32 cellular contexts compared by ENCODE assay signal in genomic region chr19:15042003-15042402, GRCh38. TPM values are rescaled to one million over a fixed set of nuclear protein-coding genes. Genes with fewer than 3 reads are reported as not detected.
"Had no signal": no experiment of that assay in that cellular context is flagged by ENCODE, and none has a peak within 500 bp of the region (broad histone marks: within the 10 kb centered on the region; RNA-seq: fewer than 3 reads in every experiment).

No MANE protein-coding gene starts in this region.

- FAIRE-seq: urothelium cell line had no signal

- H3K27me3 ChIP-seq: testis, thyroid gland, tibial nerve, upper lobe of left lung, uterus, vagina had no signal

- DNase-seq: stimulated activated CD4-positive, alpha-beta T cell treated with anti-CD3 and anti-CD28 coated beads, Interleukin-2, amount 100 ng/mL, for 24 hours; stimulated activated CD4-positive, alpha-beta T cell treated with anti-CD3 and anti-CD28 coated beads, Interleukin-2, amount 100 ng/mL, for 48 hours; stimulated activated CD4-positive, alpha-beta T cell treated with anti-CD3 and anti-CD28 coated beads, Interleukin-4, amount 100 ng/mL, for 1 hour; stimulated activated CD4-positive, alpha-beta T cell treated with anti-CD3 and anti-CD28 coated beads, Interleukin-4, amount 100 ng/mL, for 24 hours; stimulated activated CD4-positive, alpha-beta T cell treated with anti-CD3 and anti-CD28 coated beads, Interleukin-4, amount 100 ng/mL, for 4 hours; stimulated activated CD8-positive, alpha-beta memory T cell treated with anti-CD3 and anti-CD28 coated beads, Interleukin-4, amount 100 ng/mL, for 48 hours; stimulated activated naive B cell treated with anti-CD40 and anti-IgM and Interleukin-4, amounts not matched to agents 10 μg/mL and 1 μg/mL and 100 μg/mL, for 72 hours; stimulated activated naive CD4-positive, alpha-beta T cell; stimulated activated naive CD4-positive, alpha-beta T cell treated with Interleukin-2 at 50 U/mL for 16 hours; stimulated activated naive CD8-positive, alpha-beta T cell treated with anti-CD3 and anti-CD28 coated beads, Interleukin-15, amount 100 ng/mL, for 72 hours; stimulated activated naive CD8-positive, alpha-beta T cell treated with anti-CD3 and anti-CD28 coated beads, Interleukin-15, Interleukin-2, amounts not matched to agents 100 U/mL and 50 U/mL, for 24 hours; stomach; substantia nigra; testis; thyroid gland; tibial artery; transverse colon; upper lobe of left lung; upper lobe of right lung; uterus had no signal

- H3K9me3 ChIP-seq: stomach, suprapubic skin, testis, thoracic aorta, thyroid gland, tibial artery, tibial nerve, transverse colon, upper lobe of left lung, upper lobe of right lung, uterus, vagina had no signal

- H3K4me1 Mint-ChIP-seq: stimulated activated effector memory CD8-positive, alpha-beta T cell treated with anti-CD3 and anti-CD28 coated beads, Interleukin-12 subunit alpha, Interleukin-12 subunit beta, amount 100 ng/mL, for 72 hours; stimulated activated naive B cell treated with anti-CD40 and anti-IgM and Interleukin-4, amounts not matched to agents 10 μg/mL and 1 μg/mL and 100 μg/mL, for 72 hours; stimulated activated naive CD8-positive, alpha-beta T cell treated with anti-CD3 and anti-CD28 coated beads, Interleukin-15, amount 100 ng/mL, for 72 hours had no signal

- H3K27ac ChIP-seq: stomach, suprapubic skin, testis, thoracic aorta, thyroid gland, tibial artery, tibial nerve, transverse colon, upper lobe of left lung, upper lobe of right lung, uterus, vagina had no signal

- H3K36me3 Mint-ChIP-seq: stimulated activated effector memory CD8-positive, alpha-beta T cell treated with anti-CD3 and anti-CD28 coated beads, Interleukin-12 subunit alpha, Interleukin-12 subunit beta, amount 100 ng/mL, for 72 hours; stimulated activated naive B cell treated with anti-CD40 and anti-IgM and Interleukin-4, amounts not matched to agents 10 μg/mL and 1 μg/mL and 100 μg/mL, for 72 hours; type B pancreatic cell had no signal

- H3K36me3 ChIP-seq: stomach, suprapubic skin, thoracic aorta, thyroid gland, tibial artery, tibial nerve, transverse colon, upper lobe of left lung, upper lobe of right lung, uterus, vagina had no signal

- H3K4me3 ChIP-seq: stomach, suprapubic skin, testis, thoracic aorta, thyroid gland, tibial artery, tibial nerve, transverse colon, upper lobe of left lung, upper lobe of right lung, uterus, vagina had no signal

- H3K27ac Mint-ChIP-seq: stimulated activated effector memory CD8-positive, alpha-beta T cell treated with anti-CD3 and anti-CD28 coated beads, Interleukin-12 subunit alpha, Interleukin-12 subunit beta, amount 100 ng/mL, for 72 hours; stimulated activated naive B cell treated with anti-CD40 and anti-IgM and Interleukin-4, amounts not matched to agents 10 μg/mL and 1 μg/mL and 100 μg/mL, for 72 hours; stimulated activated naive CD8-positive, alpha-beta T cell treated with anti-CD3 and anti-CD28 coated beads, Interleukin-15, amount 100 ng/mL, for 72 hours; stimulated activated naive CD8-positive, alpha-beta T cell treated with anti-CD3 and anti-CD28 coated beads, Interleukin-15, Interleukin-2, amounts not matched to agents 100 ng/mL and 50 ng/mL, for 24 hours; type B pancreatic cell had no signal

- H3K9me3 Mint-ChIP-seq: stimulated activated effector memory CD8-positive, alpha-beta T cell treated with anti-CD3 and anti-CD28 coated beads, Interleukin-12 subunit alpha, Interleukin-12 subunit beta, amount 100 ng/mL, for 72 hours; stimulated activated naive B cell treated with anti-CD40 and anti-IgM and Interleukin-4, amounts not matched to agents 10 μg/mL and 1 μg/mL and 100 μg/mL, for 72 hours; stimulated activated naive CD8-positive, alpha-beta T cell treated with anti-CD3 and anti-CD28 coated beads, Interleukin-15, amount 100 ng/mL, for 72 hours; stimulated activated naive CD8-positive, alpha-beta T cell treated with anti-CD3 and anti-CD28 coated beads, Interleukin-15, Interleukin-2, amounts not matched to agents 100 ng/mL and 50 ng/mL, for 24 hours; type B pancreatic cell had no signal

- H3K4me1 ChIP-seq: stomach, testis, thyroid gland, tibial nerve, transverse colon, upper lobe of left lung, upper lobe of right lung, uterus had no signal

- H3K4me3 Mint-ChIP-seq: stimulated activated effector memory CD8-positive, alpha-beta T cell treated with anti-CD3 and anti-CD28 coated beads, Interleukin-12 subunit alpha, Interleukin-12 subunit beta, amount 100 ng/mL, for 72 hours; stimulated activated naive B cell treated with anti-CD40 and anti-IgM and Interleukin-4, amounts not matched to agents 10 μg/mL and 1 μg/mL and 100 μg/mL, for 72 hours; stimulated activated naive CD8-positive, alpha-beta T cell treated with anti-CD3 and anti-CD28 coated beads, Interleukin-15, amount 100 ng/mL, for 72 hours; stimulated activated naive CD8-positive, alpha-beta T cell treated with anti-CD3 and anti-CD28 coated beads, Interleukin-15, Interleukin-2, amounts not matched to agents 100 ng/mL and 50 ng/mL, for 24 hours; type B pancreatic cell had no signal

- ATAC-seq: stimulated activated effector memory CD8-positive, alpha-beta T cell treated with anti-CD3 and anti-CD28 coated beads, Interleukin-12 subunit alpha, Interleukin-12 subunit beta, amount 100 ng/mL, for 72 hours; stimulated activated naive B cell treated with anti-CD40 and anti-IgM and Interleukin-4, amounts not matched to agents 10 μg/mL and 1 μg/mL and 100 μg/mL, for 72 hours; stimulated activated naive CD8-positive, alpha-beta T cell treated with anti-CD3 and anti-CD28 coated beads, Interleukin-15, amount 100 ng/mL, for 72 hours; stimulated activated naive CD8-positive, alpha-beta T cell treated with anti-CD3 and anti-CD28 coated beads, Interleukin-15, Interleukin-2, amounts not matched to agents 100 U/mL and 50 U/mL, for 24 hours; upper lobe of right lung had no signal

RNA-seq across cellular contexts. Expression of gene CASP14, which starts 7.3 kb away (rescaled TPM):
- total RNA-seq: stomach, subcutaneous adipose tissue, temporal lobe, thyroid gland, tibial nerve, transverse colon, upper lobe of left lung, upper lobe of right lung, urinary bladder, uterus had no signal
- polyA plus RNA-seq: stomach, urinary bladder had no signal

RNA-seq across cellular contexts. Expression of gene OR1I1, which starts 40.0 kb away (rescaled TPM):
- total RNA-seq: stomach, subcutaneous adipose tissue, suprapubic skin, temporal lobe, testis, thoracic aorta, thyroid gland, tibial nerve, transverse colon, upper lobe of left lung, upper lobe of right lung, ureter, urinary bladder, uterus, vagina had no signal
- polyA plus RNA-seq: stomach, urinary bladder had no signal
